11 cellular contexts compared by ENCODE assay signal in the genomic region with DNA sequence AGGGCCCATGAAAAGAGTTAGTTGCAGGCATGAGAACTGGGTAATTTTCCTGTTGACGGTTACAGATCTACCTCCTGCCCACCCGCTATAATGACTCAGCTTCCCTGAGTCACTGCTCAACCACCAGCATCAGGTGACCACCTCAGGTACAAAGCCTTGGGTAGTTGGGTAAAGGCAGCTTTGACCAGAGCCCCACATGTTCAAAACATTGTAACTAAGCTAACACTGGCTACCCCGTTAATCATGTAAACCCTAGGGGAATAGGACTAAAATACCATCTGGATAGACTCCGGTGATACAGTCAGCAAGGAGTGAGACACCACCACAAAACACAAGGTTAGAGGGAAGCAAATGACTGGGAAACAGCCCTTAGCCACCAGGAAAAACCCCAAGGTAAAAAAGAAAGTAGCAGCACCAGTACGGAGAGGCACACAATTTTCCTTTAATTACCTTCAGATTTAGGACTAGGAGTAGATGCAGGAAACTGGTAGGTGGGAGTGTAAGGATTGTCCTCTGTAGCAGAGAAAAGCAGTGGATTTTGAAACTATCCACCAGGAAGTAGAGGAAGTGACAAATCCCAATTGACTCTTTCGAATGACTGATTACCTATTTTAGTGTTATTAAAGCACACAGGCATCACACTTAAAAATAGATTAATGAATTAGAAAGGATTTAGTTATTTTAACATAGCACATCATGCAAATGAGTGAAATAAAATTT.
DNase-seq lines count a peak whose midpoint lies in the region; ATAC-seq lines count a peak whose summit lies in the region.
"Had no signal": no experiment of that assay in that cellular context is flagged by ENCODE, and none has a peak within 500 bp of the region (broad histone marks: within the 10 kb centered on the region; RNA-seq: fewer than 3 reads in every experiment).

No MANE protein-coding gene starts in this region.

- ATAC-seq in HG03159 (IDR thresholded peaks at IDR 0.05; ENCODE audit: unreplicated experiment) (peak; percentile 68), HG03108 (IDR thresholded peaks at IDR 0.05; ENCODE audit: unreplicated experiment) (no peak), HG03175 (IDR thresholded peaks at IDR 0.05; ENCODE audit: unreplicated experiment) (no peak)

- H3K36me3 ChIP-seq in subcutaneous abdominal adipose tissue (ENCODE audit: control insufficient read depth in 5 of 5, insufficient read depth in 5 of 5, low read length in 5 of 5) = peaks cover 42 to 70% (median 51%) of the 10 kb centered on the region in 5 donors

- CTCF ChIA-PET in activated naive CD4-positive, alpha-beta T cell treated with anti-CD3 and anti-CD28 coated beads for 36 hours (lab: Charles Lee) = interaction anchor here (1.2 kb wide), 1 partner anchor 36 kb away, joined by 4 read pairs; no protein-coding TSS in a partner anchor

- intact Hi-C loops in activated naive CD4-positive, alpha-beta T cell treated with anti-CD3 and anti-CD28 coated beads for 36 hours (cut with micrococcal nuclease) = no loop called here

- peak; percentile 22 for DNase-seq in activated naive CD4-positive, alpha-beta T cell treated with anti-CD3 and anti-CD28 coated beads for 36 hours
- DNase-seq in activated naive CD4-positive, alpha-beta T cell treated with anti-CD3 and anti-CD28 coated beads, Interleukin-2, amount 50 U/mL, for 16 hours = no peak
- DNase-seq in astrocyte of the hippocampus (ENCODE audit: low read depth, low spot score) = peak; percentile 55
- no peak for DNase-seq in NCI-H774 (lab: John Stamatoyannopoulos, UW)
- DNase-seq: activated T-cell treated with anti-CD3 and anti-CD28 coated beads, Interleukin-2, amount 50 U/mL, for 4 hours had no signal

- no peaks in the 10 kb centered on the region for H3K27me3 ChIP-seq in subcutaneous abdominal adipose tissue (ENCODE audit: control insufficient read depth in 5 of 5, insufficient read depth in 4 of 5, low read length in 5 of 5)

- peaks cover 3% of the 10 kb centered on the region for H3K4me1 Mint-ChIP-seq in activated naive CD4-positive, alpha-beta T cell treated with anti-CD3 and anti-CD28 coated beads for 36 hours (ENCODE audit: low read depth)
- H3K4me1 Mint-ChIP-seq: CD4-positive, CD25-positive, alpha-beta regulatory T cell had no signal

- peak overlapping the region; percentile 99 for H3K27ac ChIP-seq in subcutaneous abdominal adipose tissue (ENCODE audit: low read depth, low read length)
- H3K27ac ChIP-seq: KMS-11 had no signal

- H3K4me3 Mint-ChIP-seq in activated naive CD4-positive, alpha-beta T cell treated with anti-CD3 and anti-CD28 coated beads for 36 hours = no peak overlapping the region
- H3K4me3 Mint-ChIP-seq: activated T-cell treated with anti-CD3 and anti-CD28 coated beads, Interleukin-2, amount 50 U/mL, for 4 hours; CD4-positive, CD25-positive, alpha-beta regulatory T cell had no signal

- H3K9ac ChIP-seq in subcutaneous abdominal adipose tissue (ENCODE audit: low read length in 5 of 5) = peak overlapping the region in 3 of 5 donors; percentile 0 to 57 (median 11)
- H3K9ac ChIP-seq: KMS-11 had no signal

- H3K36me3 Mint-ChIP-seq in activated naive CD4-positive, alpha-beta T cell treated with anti-CD3 and anti-CD28 coated beads for 36 hours (ENCODE audit: low read depth) = peaks cover 2% of the 10 kb centered on the region
- H3K36me3 Mint-ChIP-seq: CD4-positive, CD25-positive, alpha-beta regulatory T cell had no signal

- H3K27me3 Mint-ChIP-seq in activated naive CD4-positive, alpha-beta T cell treated with anti-CD3 and anti-CD28 coated beads for 36 hours (ENCODE audit: low read depth) = no peaks in the 10 kb centered on the region
- H3K27me3 Mint-ChIP-seq: CD4-positive, CD25-positive, alpha-beta regulatory T cell had no signal

- no peaks in the 10 kb centered on the region for H3K9me3 Mint-ChIP-seq in activated naive CD4-positive, alpha-beta T cell treated with anti-CD3 and anti-CD28 coated beads for 36 hours
- H3K9me3 Mint-ChIP-seq: activated T-cell treated with anti-CD3 and anti-CD28 coated beads, Interleukin-2, amount 50 U/mL, for 4 hours; CD4-positive, CD25-positive, alpha-beta regulatory T cell had no signal

- H3K4me3 ChIP-seq in subcutaneous abdominal adipose tissue (ENCODE audit: low read depth in 1 of 5, low read length in 5 of 5) = peak overlapping the region in 2 of 5 donors; percentile 20 to 26

- no peak overlapping the region for H3K27ac Mint-ChIP-seq in activated naive CD4-positive, alpha-beta T cell treated with anti-CD3 and anti-CD28 coated beads for 36 hours
- H3K27ac Mint-ChIP-seq: CD4-positive, CD25-positive, alpha-beta regulatory T cell had no signal

- H3K9me3 ChIP-seq in subcutaneous abdominal adipose tissue (ENCODE audit: control insufficient read depth in 5 of 5, low read length in 5 of 5) = no peaks in the 10 kb centered on the region

- H3K4me1 ChIP-seq in subcutaneous abdominal adipose tissue (ENCODE audit: control insufficient read depth in 5 of 5, insufficient read depth in 5 of 5, low read length in 5 of 5) = peaks cover 5 to 72% (median 66%) of the 10 kb centered on the region in 5 donors

Comparison
In these comparisons a context has a peak if more than half of its experiments do, and no peak if none do; other contexts are left out.
1. DNase-seq: peak in activated naive CD4-positive, alpha-beta T cell treated with anti-CD3 and anti-CD28 coated beads for 36 hours (single experiment) and astrocyte of the hippocampus (single experiment); none in activated naive CD4-positive, alpha-beta T cell treated with anti-CD3 and anti-CD28 coated beads, Interleukin-2, amount 50 U/mL, for 16 hours (single experiment) and NCI-H774 (single experiment).